Comparison of ENCODE assay signal across 19 cellular contexts in the genomic region with DNA sequence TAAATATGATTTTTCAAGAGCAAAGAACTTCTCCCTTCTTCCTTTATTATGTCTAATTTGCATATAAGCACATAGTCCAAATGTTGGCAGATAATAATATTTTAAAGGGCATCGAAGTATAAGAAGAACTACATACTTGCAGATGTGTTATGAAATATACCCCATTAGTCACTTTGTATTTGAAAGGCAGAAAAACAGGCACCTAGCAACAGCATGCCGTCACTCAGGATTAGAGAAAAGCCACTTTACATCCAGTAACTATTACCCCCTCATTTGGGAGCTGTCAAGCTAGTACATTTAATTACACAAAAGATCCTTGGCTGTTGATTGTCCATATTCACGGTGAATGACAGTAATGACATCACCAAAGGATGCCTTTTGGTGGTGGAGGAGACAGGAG.
DNase-seq lines count a peak whose midpoint lies in the region; TF ChIP-seq lines count a peak whose summit lies in the region.
"Had no signal": no experiment of that assay in that cellular context is flagged by ENCODE, and none has a peak within 500 bp of the region (broad histone marks: within the 10 kb centered on the region; RNA-seq: fewer than 3 reads in every experiment).

No MANE protein-coding gene starts in this region.

- CTCF ChIA-PET in HEK293T (lab: Yijun Ruan, JAX), result no interaction called here

- POLR2A ChIA-PET in HEK293T (lab: Yijun Ruan, JAX), result no interaction called here

- H4K20me1 ChIP-seq in smooth muscle cell (ENCODE audit: low read depth), result no peaks in the 10 kb centered on the region

- H3K9me3 ChIP-seq in smooth muscle cell (replicated peaks; ENCODE audit: low read depth), result no peaks in the 10 kb centered on the region
- no peaks in the 10 kb centered on the region for H3K9me3 ChIP-seq in breast epithelium
- H3K9me3 ChIP-seq: SJSA1 had no signal

- H3F3A ChIP-seq in smooth muscle cell (ENCODE audit: low read depth), result peaks cover 7% of the 10 kb centered on the region

- H3K4me3 ChIP-seq in smooth muscle cell (no peak overlapping the region), breast epithelium (no peak overlapping the region)
- H3K4me3 ChIP-seq: SJSA1 had no signal

- no peaks in the 10 kb centered on the region for H3K79me2 ChIP-seq in smooth muscle cell (ENCODE audit: low read depth)

- no peak overlapping the region for H3K4me2 ChIP-seq in smooth muscle cell

- DNase-seq in NOMO-1 treated with DMSO at 0.1 percent for 48 hours (lab: John Stamatoyannopoulos, UW; ENCODE audit: unreplicated experiment) (peak; percentile 42), NOMO-1 treated with dmso at 0.1 percent for 144 hours (lab: John Stamatoyannopoulos, UW; ENCODE audit: unreplicated experiment) (no peak), NCI-H82 (lab: John Stamatoyannopoulos, UW) (peak; percentile 86), amniotic epithelial cell (ENCODE audit: low read depth) (peak; percentile 38), smooth muscle cell (lab: John Stamatoyannopoulos, UW; ENCODE audit: unreplicated experiment) (no peak), HEK293T (ENCODE audit: extremely low spot score) (no peak), AG20443 (ENCODE audit: low spot score) (no peak), breast epithelium (ENCODE audit: low spot score in 2 of 2) (no peak)
- DNase-seq: DND-41; H7; NCI-H1048; NCI-H1436 treated with DMSO at 0.1 percent for 48 hours; NCI-H2029; NCI-H446; NCI-H69; NK-92 treated with Interleukin-12 subunit alpha and Interleukin-12 subunit beta, amount 100 ng/mL, for 24 hours; PC-3 had no signal

- no peaks in the 10 kb centered on the region for H3K27me3 ChIP-seq in smooth muscle cell (ENCODE audit: low read depth)
- H3K27me3 ChIP-seq in breast epithelium, result no peaks in the 10 kb centered on the region
- H3K27me3 ChIP-seq: SJSA1 had no signal

- H3K36me3 ChIP-seq in smooth muscle cell (ENCODE audit: low read depth), result no peaks in the 10 kb centered on the region
- H3K36me3 ChIP-seq in breast epithelium, result no peaks in the 10 kb centered on the region
- H3K36me3 ChIP-seq: SJSA1 had no signal

- peak overlapping the region; percentile 41 for H3K9ac ChIP-seq in smooth muscle cell (ENCODE audit: low read depth)

- WGBS in smooth muscle cell (ENCODE audit: low lambda C conversion rate), result 61% methylated on average over 3 of the region's 3 CpGs

- H3K4me1 ChIP-seq in smooth muscle cell (ENCODE audit: low read depth) (no peaks in the 10 kb centered on the region), breast epithelium (no peaks in the 10 kb centered on the region)

- TF ChIP-seq CTCF in smooth muscle cell (IDR thresholded peaks at IDR 0.05; ENCODE audit: borderline replicate concordance, insufficient read depth, poor library complexity, severe bottlenecking) (no peak), breast epithelium (IDR thresholded peaks at IDR 0.05) (no peak)

- H3K27ac ChIP-seq in smooth muscle cell (ENCODE audit: low read depth) (peak overlapping the region; percentile 91), breast epithelium (no peak overlapping the region)
- H3K27ac ChIP-seq: 22Rv1, SJSA1 had no signal

- H2AFZ ChIP-seq in smooth muscle cell (ENCODE audit: low read depth), result no peak overlapping the region

- TF ChIP-seq POLR2A in breast epithelium (IDR thresholded peaks at IDR 0.05), result no peak

- intact Hi-C loops in breast epithelium (cut with DNase I; ENCODE audit: low total_unique reads), result no loop called here

TF ChIP-seq in HEK293T, 16 proteins besides CTCF, POLR2A, EP300 and RAD21:
- TF ChIP-seq NFRKB (IDR thresholded peaks at IDR 0.05) (no peak), LEF1 (IDR thresholded peaks at IDR 0.05; ENCODE audit: borderline replicate concordance) (no peak), SP1 (IDR thresholded peaks at IDR 0.05) (no peak), HDGF (IDR thresholded peaks at IDR 0.05; ENCODE audit: borderline replicate concordance) (no peak), ZNF384 (IDR thresholded peaks at IDR 0.05) (no peak), BHLHE40 (IDR thresholded peaks at IDR 0.05; ENCODE audit: borderline replicate concordance) (no peak), FOXK2 (IDR thresholded peaks at IDR 0.05) (no peak), SUZ12 (IDR thresholded peaks at IDR 0.05) (no peak), FOXA1 (IDR thresholded peaks at IDR 0.05) (no peak), FOXM1 (IDR thresholded peaks at IDR 0.05; ENCODE audit: borderline replicate concordance) (no peak)
- TF ChIP-seq, protein P1, sequence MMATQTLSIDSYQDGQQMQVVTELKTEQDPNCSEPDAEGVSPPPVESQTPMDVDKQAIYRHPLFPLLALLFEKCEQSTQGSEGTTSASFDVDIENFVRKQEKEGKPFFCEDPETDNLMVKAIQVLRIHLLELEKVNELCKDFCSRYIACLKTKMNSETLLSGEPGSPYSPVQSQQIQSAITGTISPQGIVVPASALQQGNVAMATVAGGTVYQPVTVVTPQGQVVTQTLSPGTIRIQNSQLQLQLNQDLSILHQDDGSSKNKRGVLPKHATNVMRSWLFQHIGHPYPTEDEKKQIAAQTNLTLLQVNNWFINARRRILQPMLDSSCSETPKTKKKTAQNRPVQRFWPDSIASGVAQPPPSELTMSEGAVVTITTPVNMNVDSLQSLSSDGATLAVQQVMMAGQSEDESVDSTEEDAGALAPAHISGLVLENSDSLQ (IDR thresholded peaks at IDR 0.05), result no peak

Comparison
In these comparisons a context has a peak if more than half of its experiments do, and no peak if none do; other contexts are left out.
1. DNase-seq: peak in NOMO-1 treated with DMSO at 0.1 percent for 48 hours (single experiment), NCI-H82 (single experiment) and amniotic epithelial cell (single experiment); none in NOMO-1 treated with dmso at 0.1 percent for 144 hours (single experiment), smooth muscle cell (single experiment), HEK293T (single experiment), AG20443 (single experiment) and breast epithelium (0 of 2).